ENCODE assay signal across 10 cellular contexts in genomic region chr2:45274190-45274926, GRCh38.
DNase-seq lines count a peak whose midpoint lies in the region; ATAC-seq and TF ChIP-seq lines count a peak whose summit lies in the region.
"Had no signal": no experiment of that assay in that cellular context is flagged by ENCODE, and none has a peak within 500 bp of the region (broad histone marks: within the 10 kb centered on the region; RNA-seq: fewer than 3 reads in every experiment).

No MANE protein-coding gene starts in this region.

- peak overlapping the region; percentile 54 for H3K9ac ChIP-seq in PC-3 (ENCODE audit: low read length)

- WGBS in esophagus muscularis mucosa, result 65% methylated on average over 8 of the region's 8 CpGs

- H4K20me1 ChIP-seq in PC-3 (ENCODE audit: low read length), result no peaks in the 10 kb centered on the region

- TF ChIP-seq CTCF in PC-3 (conservative IDR thresholded peaks at IDR 0.05; ENCODE audit: low read depth, low read length), result no peak
- TF ChIP-seq CTCF in Peyer's patch (IDR thresholded peaks at IDR 0.05), result no peak
- no peak for TF ChIP-seq CTCF in right atrium auricular region (IDR thresholded peaks at IDR 0.05)
- no peak for TF ChIP-seq CTCF in esophagus muscularis mucosa (IDR thresholded peaks at IDR 0.05)

- peak overlapping the region; percentile 93 for H3K27ac ChIP-seq in PC-3 (ENCODE audit: low read length)
- no peak overlapping the region for H3K27ac ChIP-seq in Peyer's patch
- H3K27ac ChIP-seq in right atrium auricular region, result no peak overlapping the region
- no peak overlapping the region for H3K27ac ChIP-seq in esophagus muscularis mucosa (replicated peaks in 1 of 4)
- H3K27ac ChIP-seq: RWPE1 had no signal

- no peaks in the 10 kb centered on the region for H3K27me3 ChIP-seq in PC-3 (ENCODE audit: low read length)
- H3K27me3 ChIP-seq in Peyer's patch, result no peaks in the 10 kb centered on the region
- no peaks in the 10 kb centered on the region for H3K27me3 ChIP-seq in right atrium auricular region
- no peaks in the 10 kb centered on the region for H3K27me3 ChIP-seq in esophagus muscularis mucosa

- TF ChIP-seq POLR2A in Peyer's patch (IDR thresholded peaks at IDR 0.05), result no peak
- no peak for TF ChIP-seq POLR2A in esophagus muscularis mucosa (IDR thresholded peaks at IDR 0.05; ENCODE audit: low read depth)

- CTCF ChIA-PET in PC-3 (lab: Charles Lee), result no interaction called here

- H2AFZ ChIP-seq in PC-3 (ENCODE audit: low read length), result 0 out of 2 replicates have a peak overlapping the region, but pooled peaks have one; percentile 7

- H3K9me3 ChIP-seq in PC-3 (ENCODE audit: low read length), result no peaks in the 10 kb centered on the region
- H3K9me3 ChIP-seq in Peyer's patch, result no peaks in the 10 kb centered on the region
- no peaks in the 10 kb centered on the region for H3K9me3 ChIP-seq in right atrium auricular region
- H3K9me3 ChIP-seq in esophagus muscularis mucosa, result no peaks in the 10 kb centered on the region

- H3F3A ChIP-seq in PC-3 (ENCODE audit: low read length, unreplicated experiment), result peaks cover 8% of the 10 kb centered on the region

- POLR2A ChIA-PET in PC-3 (lab: Charles Lee; ENCODE audit: unreplicated experiment), result interaction anchor here (0.9 kb wide), 1 partner anchor 8 kb away, joined by 4 read pairs; no protein-coding TSS in a partner anchor

- H3K4me2 ChIP-seq in PC-3 (ENCODE audit: low read length), result peak overlapping the region; percentile 60

- no TSS peak for BruUV-seq in PC-3 (replicated peaks; lab: Mats Ljungman, UMichigan)

- H3K36me3 ChIP-seq in PC-3 (ENCODE audit: low read depth, low read length) (no peaks in the 10 kb centered on the region), Peyer's patch (no peaks in the 10 kb centered on the region), right atrium auricular region (no peaks in the 10 kb centered on the region), esophagus muscularis mucosa (no peaks in the 10 kb centered on the region)

- no peaks in the 10 kb centered on the region for H3K9me2 ChIP-seq in PC-3 (replicated peaks; ENCODE audit: low read length)

- H3K4me1 ChIP-seq in PC-3 (ENCODE audit: insufficient read depth, low read length) (peaks cover 71% of the 10 kb centered on the region), Peyer's patch (no peaks in the 10 kb centered on the region), right atrium auricular region (no peaks in the 10 kb centered on the region), esophagus muscularis mucosa (peaks cover 0 to 8% (median 3%) of the 10 kb centered on the region in 4 donors)

- peak; percentile 74 for DNase-seq in COLO668 (lab: John Stamatoyannopoulos, UW; ENCODE audit: unreplicated experiment)
- peak; percentile 91 for DNase-seq in NCI-H146 treated with DMSO at 0.1 percent for 48 hours (lab: John Stamatoyannopoulos, UW; ENCODE audit: unreplicated experiment)
- DNase-seq in PC-3, result peak; percentile 60
- DNase-seq in mesenteric fat pad (ENCODE audit: low spot score), result peak; percentile 11
- no peak for DNase-seq in Peyer's patch
- no peak for DNase-seq in right atrium auricular region (ENCODE audit: low spot score)
- no peak for DNase-seq in esophagus muscularis mucosa (ENCODE audit: extremely low spot score)
- DNase-seq: trophoblast cell had no signal

- no peak for TF ChIP-seq EP300 in esophagus muscularis mucosa (IDR thresholded peaks at IDR 0.05)

- H3K4me3 ChIP-seq in PC-3 (ENCODE audit: low read length), result no peak overlapping the region
- no peak overlapping the region for H3K4me3 ChIP-seq in Peyer's patch
- no peak overlapping the region for H3K4me3 ChIP-seq in right atrium auricular region
- H3K4me3 ChIP-seq in esophagus muscularis mucosa, result no peak overlapping the region

- intact Hi-C loops in PC-3 (cut with micrococcal nuclease) (no loop called here), esophagus muscularis mucosa (cut with DNase I) (no loop called here)

- ATAC-seq in PC-3, result peak; percentile 5; the same call in 1 of the 2 replicates
- no peak for ATAC-seq in GM21786 (IDR thresholded peaks at IDR 0.05; ENCODE audit: unreplicated experiment)

- no peaks in the 10 kb centered on the region for H3K79me2 ChIP-seq in PC-3 (ENCODE audit: low read length)

Comparison
In these comparisons a context has a peak if more than half of its experiments do, and no peak if none do; other contexts are left out.
1. DNase-seq: peak in COLO668 (single experiment), NCI-H146 treated with DMSO at 0.1 percent for 48 hours (single experiment), PC-3 (single experiment) and mesenteric fat pad (single experiment); none in Peyer's patch (0 of 3), right atrium auricular region (single experiment) and esophagus muscularis mucosa (single experiment).